In genomic region chrX:103554687-103555417, GRCh38 we compare ENCODE assay signal across 9 cellular contexts. TPM values are rescaled to one million over a fixed set of nuclear protein-coding genes. Genes with fewer than 3 reads are reported as not detected.
DNase-seq lines count a peak whose midpoint lies in the region; ATAC-seq and TF ChIP-seq lines count a peak whose summit lies in the region.
"Had no signal": no experiment of that assay in that cellular context is flagged by ENCODE, and none has a peak within 500 bp of the region (broad histone marks: within the 10 kb centered on the region; RNA-seq: fewer than 3 reads in every experiment).

No MANE protein-coding gene starts in this region.

- POLR2A ChIA-PET in BJ (lab: Charles Lee) = interaction anchor here (0.7 kb wide), 1 partner anchor 18 kb away, joined by 4 read pairs; no protein-coding TSS in a partner anchor
- POLR2A ChIA-PET in activated CD4-positive, alpha-beta T cell treated with anti-CD3 and anti-CD28 coated beads for 36 hours (lab: Charles Lee) = interaction anchor here (0.5 kb wide), 1 partner anchor 22 kb away, joined by 3 read pairs; no protein-coding TSS in a partner anchor

- peaks cover 2% of the 10 kb centered on the region for H3K36me3 Mint-ChIP-seq in activated CD4-positive, alpha-beta T cell treated with anti-CD3 and anti-CD28 coated beads for 36 hours (ENCODE audit: low read depth)

- intact Hi-C loops in activated CD4-positive, alpha-beta T cell treated with anti-CD3 and anti-CD28 coated beads for 36 hours (cut with DNase I, micrococcal nuclease) = loop anchor here in 1 of 2 experiments (2.0 to 10.0 kb wide), 4 partner anchors 30 to 600 kb away; partner anchors contain the start of genes SLC25A53, TCEAL1 and TCEAL4
- intact Hi-C loops in dorsolateral prefrontal cortex (cut with DNase I) = no loop called here

- no CpG with 5 or more reads among the region's 19 CpGs for WGBS in mesendoderm (ENCODE audit: extremely low coverage, insufficient coverage, low lambda C conversion rate)

- H3K56ac ChIP-seq in mesendoderm (ENCODE audit: low read length) = peak overlapping the region; percentile 86

- H3K27ac Mint-ChIP-seq in activated CD4-positive, alpha-beta T cell treated with anti-CD3 and anti-CD28 coated beads for 36 hours = peak overlapping the region; percentile 90

- no peak overlapping the region for H2BK5ac ChIP-seq in mesendoderm (ENCODE audit: low read length)

- H2AK5ac ChIP-seq in mesendoderm (ENCODE audit: low read length) = no peak overlapping the region

- H3K9me3 Mint-ChIP-seq in activated CD4-positive, alpha-beta T cell treated with anti-CD3 and anti-CD28 coated beads for 36 hours (ENCODE audit: low read depth) = no peaks in the 10 kb centered on the region

- H3K9ac ChIP-seq in mesendoderm (ENCODE audit: low read length) = peak overlapping the region; percentile 72

- no peak overlapping the region for H2BK120ac ChIP-seq in mesendoderm (ENCODE audit: low read depth, low read length)

- TF ChIP-seq CTCF in BJ (IDR thresholded peaks at IDR 0.05; ENCODE audit: insufficient read depth, low read depth, low read length) = no peak
- TF ChIP-seq CTCF in dorsolateral prefrontal cortex (IDR thresholded peaks at IDR 0.05 in 54 of 56, conservative IDR thresholded peaks at IDR 0.05 in 2 of 56; ENCODE audit: low read depth in 1 of 56, partially characterized antibody in 56 of 56) = no peak

- H3K18ac ChIP-seq in mesendoderm (ENCODE audit: low read length) = no peak overlapping the region

- H4K5ac ChIP-seq in mesendoderm (ENCODE audit: low read length) = peak overlapping the region; percentile 21

- no peak overlapping the region for H3K4ac ChIP-seq in mesendoderm (ENCODE audit: low read depth, low read length)

- H3K27ac ChIP-seq in dorsolateral prefrontal cortex = peak overlapping the region in 39 of 59 donors; percentile 7 to 76 (median 46)
- no peak overlapping the region for H3K27ac ChIP-seq in mesendoderm (ENCODE audit: low read depth, low read length)

- no peaks in the 10 kb centered on the region for H3K79me1 ChIP-seq in mesendoderm (ENCODE audit: low read length)

- H3K36me3 ChIP-seq in BJ (ENCODE audit: control insufficient read depth, insufficient read depth, low read length) = no peaks in the 10 kb centered on the region
- H3K36me3 ChIP-seq in mesendoderm (ENCODE audit: control insufficient read depth, insufficient read depth, low read length) = no peaks in the 10 kb centered on the region

- peak overlapping the region; percentile 66 for H3K4me2 ChIP-seq in mesendoderm (ENCODE audit: low read length)

- peak overlapping the region; percentile 89 for H3K4me3 Mint-ChIP-seq in activated CD4-positive, alpha-beta T cell treated with anti-CD3 and anti-CD28 coated beads for 36 hours

- H3K27me3 ChIP-seq in BJ (ENCODE audit: control insufficient read depth, insufficient read depth, low read length) = no peaks in the 10 kb centered on the region
- H3K27me3 ChIP-seq in dorsolateral prefrontal cortex = peaks cover 0 to 85% (median 10%) of the 10 kb centered on the region in 45 donors
- H3K27me3 ChIP-seq in mesendoderm (ENCODE audit: insufficient read depth, low read length, poor library complexity) = no peaks in the 10 kb centered on the region

- H3K79me2 ChIP-seq in mesendoderm (ENCODE audit: control insufficient read depth, insufficient read depth, low read length) = no peaks in the 10 kb centered on the region

- no peak overlapping the region for H2BK15ac ChIP-seq in mesendoderm (replicated peaks; ENCODE audit: low read depth)

- CTCF ChIA-PET in BJ (lab: Yijun Ruan, JAX) = no interaction called here
- CTCF ChIA-PET in activated CD4-positive, alpha-beta T cell treated with anti-CD3 and anti-CD28 coated beads for 36 hours (lab: Charles Lee) = no interaction called here

- no peak overlapping the region for H3K23ac ChIP-seq in mesendoderm (ENCODE audit: low read length)

- H4K8ac ChIP-seq in mesendoderm (ENCODE audit: low read depth, low read length) = peak overlapping the region; percentile 94

- DNase-seq in BJ (ENCODE audit: low read depth) = no peak
- peak; percentile 81 for DNase-seq in activated CD4-positive, alpha-beta T cell treated with anti-CD3 and anti-CD28 coated beads for 36 hours
- peak; percentile 23 to 79 (median 68) for DNase-seq in dorsolateral prefrontal cortex
- DNase-seq in mesendoderm = peak; percentile 93
- peak; percentile 22 to 35 for DNase-seq in stimulated activated CD8-positive, alpha-beta memory T cell treated with anti-CD3 and anti-CD28 coated beads, Interleukin-2, amount 100 ng/mL, for 48 hours (ENCODE audit: low read depth in 2 of 2)
- DNase-seq in SKM-1 treated with dmso at 0.1 percent for 144 hours (lab: John Stamatoyannopoulos, UW; ENCODE audit: unreplicated experiment) = no peak

- H3K4me3 ChIP-seq in BJ (ENCODE audit: low read depth, low read length) (peak overlapping the region; percentile 31), dorsolateral prefrontal cortex (peak overlapping the region; percentile 28 to 75 (median 56)), mesendoderm (ENCODE audit: low read length) (peak overlapping the region; percentile 58)

- no peaks in the 10 kb centered on the region for H3K27me3 Mint-ChIP-seq in activated CD4-positive, alpha-beta T cell treated with anti-CD3 and anti-CD28 coated beads for 36 hours

- peak; percentile 98 for ATAC-seq in GM19452 (IDR thresholded peaks at IDR 0.05; ENCODE audit: unreplicated experiment)
- ATAC-seq in HG03575 (IDR thresholded peaks at IDR 0.05; ENCODE audit: extremely low read depth, insufficient number of reproducible peaks, low FRiP score, unreplicated experiment) = peak; percentile 84
- ATAC-seq in activated CD4-positive, alpha-beta T cell treated with anti-CD3 and anti-CD28 coated beads for 36 hours = peak; percentile 86
- ATAC-seq: HCT116 had no signal

- peaks cover 2% of the 10 kb centered on the region for H3K4me1 ChIP-seq in mesendoderm (ENCODE audit: control insufficient read depth, low read depth, low read length)

- peaks cover 3% of the 10 kb centered on the region for H3K4me1 Mint-ChIP-seq in activated CD4-positive, alpha-beta T cell treated with anti-CD3 and anti-CD28 coated beads for 36 hours

RNA-seq across cellular contexts. Expression of gene TCEAL4, which starts 30.5 kb away (rescaled TPM):
- polyA plus RNA-seq in BJ (2011; rRNA removed) = 28.6 and 44.1 TPM in 2 replicates
- polyA minus RNA-seq in BJ (2011; rRNA and poly(A)+ RNA removed) = 9.5 and 10.9 TPM in 2 replicates
- 10 to 100 TPM; 17.1 to 18.5 TPM for total RNA-seq in activated CD4-positive, alpha-beta T cell treated with anti-CD3 and anti-CD28 coated beads for 36 hours
- total RNA-seq in dorsolateral prefrontal cortex = 100 to 1,000 TPM in 77 of 120 experiments, 10 to 100 TPM in 43; 75.8 to 142 (median 106) TPM
- 100 TPM for polyA plus RNA-seq in mesendoderm (2013, experiment 1 of 2)
- 101 TPM for polyA plus RNA-seq in mesendoderm (2013, experiment 2 of 2)

RNA-seq across cellular contexts. Expression of gene RAB40A, which starts 35.6 kb away (rescaled TPM):
- 0.48 and 0.56 TPM in 2 replicates for polyA plus RNA-seq in BJ (2011; rRNA removed)
- polyA minus RNA-seq in BJ (2011; rRNA and poly(A)+ RNA removed) = 0.31 and 0.38 TPM in 2 replicates
- total RNA-seq in activated CD4-positive, alpha-beta T cell treated with anti-CD3 and anti-CD28 coated beads for 36 hours = under 1 TPM; 0.12 to 0.18 TPM
- total RNA-seq in dorsolateral prefrontal cortex = 1 to 10 TPM; 1.4 to 6.1 (median 3.4) TPM
- 0.01 TPM for polyA plus RNA-seq in mesendoderm (2013, experiment 1 of 2)
- polyA plus RNA-seq in mesendoderm (2013, experiment 2 of 2) = 0.03 TPM

RNA-seq across cellular contexts. Expression of gene TCEAL3, which starts 52.9 kb away (rescaled TPM):
- polyA plus RNA-seq in BJ (2011; rRNA removed) = 20.4 and 35.2 TPM in 2 replicates
- polyA minus RNA-seq in BJ (2011; rRNA and poly(A)+ RNA removed) = 7.0 and 9.2 TPM in 2 replicates
- 1 to 10 TPM; 5.1 to 7.3 TPM for total RNA-seq in activated CD4-positive, alpha-beta T cell treated with anti-CD3 and anti-CD28 coated beads for 36 hours
- total RNA-seq in dorsolateral prefrontal cortex = 100 to 1,000 TPM in 3 of 120 experiments, 10 to 100 TPM in 117; 56.2 to 103 (median 76.7) TPM
- 10.2 TPM for polyA plus RNA-seq in mesendoderm (2013, experiment 1 of 2)
- polyA plus RNA-seq in mesendoderm (2013, experiment 2 of 2) = 11.5 TPM

Comparison
In these comparisons a context has a peak if more than half of its experiments do, and no peak if none do; other contexts are left out.
1. DNase-seq: peak in activated CD4-positive, alpha-beta T cell treated with anti-CD3 and anti-CD28 coated beads for 36 hours (single experiment), dorsolateral prefrontal cortex (10 of 10), mesendoderm (single experiment) and stimulated activated CD8-positive, alpha-beta memory T cell treated with anti-CD3 and anti-CD28 coated beads, Interleukin-2, amount 100 ng/mL, for 48 hours (2 of 2); none in BJ (single experiment) and SKM-1 treated with dmso at 0.1 percent for 144 hours (single experiment).
2. RNA of gene TCEAL3, which starts 52.9 kb away (total RNA-seq): 56.2 to 103 TPM in dorsolateral prefrontal cortex; 5.1 to 7.3 TPM in activated CD4-positive, alpha-beta T cell treated with anti-CD3 and anti-CD28 coated beads for 36 hours; every median in the first group is over 4 times any median in the second.
3. Peak in every context shown above with its lines, with median percentiles within 50 percentile points of each other: H3K4me3 ChIP-seq and ATAC-seq.